In the genomic region with DNA sequence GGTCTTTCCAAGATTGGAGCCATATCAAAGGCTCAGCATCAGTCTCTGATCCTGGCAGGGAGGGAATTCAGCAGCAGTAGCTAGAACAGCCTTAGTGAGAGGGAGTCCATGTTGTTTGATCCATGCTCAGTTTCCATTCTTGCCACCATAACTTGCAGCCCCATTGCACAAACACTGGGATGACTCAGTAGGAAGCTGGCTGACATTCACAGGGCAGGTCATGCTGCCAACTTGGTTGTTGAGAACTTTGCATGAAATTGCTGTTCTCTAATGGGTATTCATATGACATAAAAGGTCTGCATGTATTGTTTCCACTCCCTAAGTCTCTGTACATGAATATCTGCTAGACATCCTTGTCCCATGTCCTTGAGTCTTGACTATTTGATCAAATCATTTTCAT, we compare ENCODE assay signal across 20 cellular contexts. TPM values are rescaled to one million over a fixed set of nuclear protein-coding genes. Genes with fewer than 3 reads are reported as not detected.
A peak's percentile ranks its signal among the peaks of the same experiment; 100 is the strongest.
DNase-seq lines count a peak whose midpoint lies in the region; ATAC-seq and TF ChIP-seq lines count a peak whose summit lies in the region.
"Had no signal": no experiment of that assay in that cellular context is flagged by ENCODE, and none has a peak within 500 bp of the region (broad histone marks: within the 10 kb centered on the region; RNA-seq: fewer than 3 reads in every experiment).

No MANE protein-coding gene starts in this region.

- no peaks in the 10 kb centered on the region for H3K79me2 ChIP-seq in mesendoderm (ENCODE audit: control insufficient read depth, insufficient read depth, low read length)

- TF ChIP-seq CTCF in astrocyte of the spinal cord (IDR thresholded peaks at IDR 0.05; ENCODE audit: low read depth, low read length): no peak

- no peak overlapping the region for H3K27ac ChIP-seq in mesendoderm (ENCODE audit: low read depth, low read length)
- H3K27ac ChIP-seq: ascending aorta, BLaER1, neutrophil had no signal

- H3K18ac ChIP-seq in mesendoderm (ENCODE audit: low read length): no peak overlapping the region

- no peak overlapping the region for H3K4me2 ChIP-seq in mesendoderm (ENCODE audit: low read length)
- H3K4me2 ChIP-seq: BLaER1 had no signal

- H4K8ac ChIP-seq in mesendoderm (ENCODE audit: low read depth, low read length): no peak overlapping the region

- no peaks in the 10 kb centered on the region for H3K27me3 ChIP-seq in mesendoderm (ENCODE audit: insufficient read depth, low read length, poor library complexity)
- H3K27me3 ChIP-seq: ascending aorta, BLaER1 had no signal

- DNase-seq in AG08396 (ENCODE audit: low spot score): peak; percentile 48
- peak; percentile 53 for DNase-seq in HCEC 1CT
- DNase-seq in astrocyte of the spinal cord (ENCODE audit: low read depth, low spot score): peak; percentile 35
- DNase-seq in iris pigment epithelial cell (ENCODE audit: low read depth): peak; percentile 52
- DNase-seq in ureter (ENCODE audit: low spot score): no peak
- no peak for DNase-seq in OCI-M2 (lab: John Stamatoyannopoulos, UW; ENCODE audit: unreplicated experiment)
- no peak for DNase-seq in mesendoderm
- DNase-seq: activated CD4-positive, alpha-beta T cell treated with anti-CD3 and anti-CD28 coated beads, Interleukin-2, amount 50 U/mL, for 4 hours; DMS53; H7; immature natural killer cell; NCI-H1105; NCI-H2227 treated with DMSO at 0.1 percent for 48 hours; NK-92 treated with Interleukin-12 subunit alpha and Interleukin-12 subunit beta, amount 100 ng/mL, for 24 hours; SHP77 treated with DMSO at 0.1 percent for 48 hours; T1000 had no signal

- H3K36me3 ChIP-seq in mesendoderm (ENCODE audit: control insufficient read depth, insufficient read depth, low read length): no peaks in the 10 kb centered on the region
- H3K36me3 ChIP-seq: ascending aorta, BLaER1, neutrophil had no signal

- no peak overlapping the region for H3K23ac ChIP-seq in mesendoderm (ENCODE audit: low read length)

- no peak overlapping the region for H2BK5ac ChIP-seq in mesendoderm (ENCODE audit: low read length)

- H3K4me3 ChIP-seq in astrocyte of the spinal cord (ENCODE audit: low read depth, low read length): no peak overlapping the region
- no peak overlapping the region for H3K4me3 ChIP-seq in mesendoderm (ENCODE audit: low read length)
- H3K4me3 ChIP-seq: ascending aorta, BLaER1 had no signal

- H3K56ac ChIP-seq in mesendoderm (ENCODE audit: low read length): no peak overlapping the region

- H3K4ac ChIP-seq in mesendoderm (ENCODE audit: low read depth, low read length): no peak overlapping the region

- H3K4me1 ChIP-seq in mesendoderm (ENCODE audit: control insufficient read depth, low read depth, low read length): peaks cover 4% of the 10 kb centered on the region
- H3K4me1 ChIP-seq: BLaER1 had no signal

- no peak overlapping the region for H2BK120ac ChIP-seq in mesendoderm (ENCODE audit: low read depth, low read length)

- no peak overlapping the region for H4K5ac ChIP-seq in mesendoderm (ENCODE audit: low read length)

- no peak overlapping the region for H3K9ac ChIP-seq in mesendoderm (ENCODE audit: low read length)
- H3K9ac ChIP-seq: BLaER1 had no signal

- no peak overlapping the region for H2BK15ac ChIP-seq in mesendoderm (replicated peaks; ENCODE audit: low read depth)

- no peaks in the 10 kb centered on the region for H3K79me1 ChIP-seq in mesendoderm (ENCODE audit: low read length)

- no peak for ATAC-seq in GM19467 (IDR thresholded peaks at IDR 0.05; ENCODE audit: unreplicated experiment)

- in situ Hi-C loops in astrocyte of the spinal cord (cut with HindIII; ENCODE audit: low sequenced_read_pairs): no loop called here

- no peak overlapping the region for H2AK5ac ChIP-seq in mesendoderm (ENCODE audit: low read length)

RNA-seq across cellular contexts. Expression of a gene that starts 29.9 kb away (rescaled TPM):
- 5.3 TPM for total RNA-seq in ureter
- polyA plus RNA-seq in mesendoderm (2013, experiment 1 of 2): 0.14 TPM
- polyA plus RNA-seq in mesendoderm (2013, experiment 2 of 2): 0.32 TPM

Comparison
In these comparisons a context has a peak if more than half of its experiments do, and no peak if none do; other contexts are left out.
1. DNase-seq: peak in AG08396 (single experiment), HCEC 1CT (single experiment), astrocyte of the spinal cord (single experiment) and iris pigment epithelial cell (single experiment); none in ureter (single experiment), OCI-M2 (single experiment) and mesendoderm (single experiment).